Comparison of ENCODE assay signal across 23 cellular contexts in genomic region chr12:19120795-19121194, GRCh38. TPM values are rescaled to one million over a fixed set of nuclear protein-coding genes. Genes with fewer than 3 reads are reported as not detected.
DNase-seq lines count a peak whose midpoint lies in the region; ATAC-seq, FAIRE-seq and TF ChIP-seq lines count a peak whose summit lies in the region.
"Had no signal": no experiment of that assay in that cellular context is flagged by ENCODE, and none has a peak within 500 bp of the region (broad histone marks: within the 10 kb centered on the region; RNA-seq: fewer than 3 reads in every experiment).

No MANE protein-coding gene starts in this region.

- H2AFZ ChIP-seq in ACC112 (ENCODE audit: low read length, unreplicated experiment) = peak overlapping the region; percentile 7

- TF ChIP-seq POLR2A in H54 (IDR thresholded peaks at IDR 0.05; ENCODE audit: low read depth, low read length) = no peak

- no peak overlapping the region for H3K27ac Mint-ChIP-seq in endodermal cell
- H3K27ac Mint-ChIP-seq: activated CD4-positive, alpha-beta T cell treated with anti-CD3 and anti-CD28 coated beads, Interleukin-2, amount 10 ng/mL, durations not matched to agents 7 days and 5 days; activated T-helper 2 cell treated with anti-CD3 and anti-CD28 coated beads, Interferon-gamma antibody, Interleukin-2, Interleukin-4, amounts not matched to agents 10 μg/mL and 5 μg/mL and 100 μg/mL, durations not matched to agents 14 hours and 24 hours and 36 hours; CD14-positive monocyte; mesothelial cell of epicardium; natural killer cell treated with Interleukin-12 subunit alpha and Interleukin-12 subunit beta and Interleukin-15 and Interleukin-18, amount 100 ng/mL, for 72 hours; stimulated activated memory B cell treated with anti-CD40 and anti-IgM and Interleukin-4, amounts not matched to agents 10 μg/mL and 1 μg/mL and 100 μg/mL, for 72 hours had no signal

- peak; percentile 92 for FAIRE-seq in H54 (lab: Jason Lieb, UNC)
- FAIRE-seq: A204.1, endometrium, pancreas had no signal

- no peak overlapping the region for H3K9ac ChIP-seq in endodermal cell (ENCODE audit: extremely low read depth, low read length, poor library complexity, severe bottlenecking)

- CTCF ChIA-PET in RWPE1 (lab: Yijun Ruan, JAX) = interaction anchor here (0.6 kb wide), 1 partner anchor 725 kb away, joined by 6 read pairs; no protein-coding TSS in a partner anchor

- H3K4me1 ChIP-seq in ACC112 (ENCODE audit: control insufficient read depth, insufficient read depth, low read length, unreplicated experiment) = peaks cover 22% of the 10 kb centered on the region
- no peaks in the 10 kb centered on the region for H3K4me1 ChIP-seq in endodermal cell (ENCODE audit: control insufficient read depth, insufficient read depth, low read length)
- H3K4me1 ChIP-seq: gastrocnemius medialis, pancreas, testis had no signal

- WGBS in endodermal cell (ENCODE audit: insufficient coverage in 1 of 2, insufficient read length in 1 of 2), 2 experiments = 52 to 70% methylated on average over 3 of the region's 3 CpGs

- peaks cover 4% of the 10 kb centered on the region for H3K9me3 Mint-ChIP-seq in endodermal cell
- H3K9me3 Mint-ChIP-seq: activated CD4-positive, alpha-beta T cell treated with anti-CD3 and anti-CD28 coated beads, Interleukin-2, amount 10 ng/mL, durations not matched to agents 7 days and 5 days; activated T-helper 2 cell treated with anti-CD3 and anti-CD28 coated beads, Interferon-gamma antibody, Interleukin-2, Interleukin-4, amounts not matched to agents 10 μg/mL and 5 μg/mL and 100 μg/mL, durations not matched to agents 14 hours and 24 hours and 36 hours; natural killer cell treated with Interleukin-12 subunit alpha and Interleukin-12 subunit beta and Interleukin-15 and Interleukin-18, amount 100 ng/mL, for 72 hours; stimulated activated memory B cell treated with anti-CD40 and anti-IgM and Interleukin-4, amounts not matched to agents 10 μg/mL and 1 μg/mL and 100 μg/mL, for 72 hours had no signal

- ATAC-seq in HG03196 (IDR thresholded peaks at IDR 0.05; ENCODE audit: unreplicated experiment) = no peak
- no peak for ATAC-seq in GM18502 (IDR thresholded peaks at IDR 0.05; ENCODE audit: poor library complexity, unreplicated experiment)
- ATAC-seq: gastrocnemius medialis; natural killer cell treated with Interleukin-12 subunit alpha and Interleukin-12 subunit beta and Interleukin-15 and Interleukin-18, amount 100 ng/mL, for 72 hours; pancreas; sciatic nerve; stimulated activated memory B cell treated with anti-CD40 and anti-IgM and Interleukin-4, amounts not matched to agents 10 μg/mL and 1 μg/mL and 100 μg/mL, for 72 hours had no signal

- H3K4me3 Mint-ChIP-seq in endodermal cell = no peak overlapping the region
- H3K4me3 Mint-ChIP-seq: activated CD4-positive, alpha-beta T cell treated with anti-CD3 and anti-CD28 coated beads, Interleukin-2, amount 10 ng/mL, durations not matched to agents 7 days and 5 days; CD14-positive monocyte; mesothelial cell of epicardium; natural killer cell treated with Interleukin-12 subunit alpha and Interleukin-12 subunit beta and Interleukin-15 and Interleukin-18, amount 100 ng/mL, for 72 hours; stimulated activated memory B cell treated with anti-CD40 and anti-IgM and Interleukin-4, amounts not matched to agents 10 μg/mL and 1 μg/mL and 100 μg/mL, for 72 hours had no signal

- no peaks in the 10 kb centered on the region for H3K36me3 ChIP-seq in ACC112 (ENCODE audit: insufficient read depth, low read length)
- H3K36me3 ChIP-seq in endodermal cell (ENCODE audit: control insufficient read depth, insufficient read depth, low read length) = no peaks in the 10 kb centered on the region
- H3K36me3 ChIP-seq: gastrocnemius medialis, pancreas had no signal

- no peak for DNase-seq in H54 (ENCODE audit: insufficient read length, low spot score)
- peak; percentile 24 for DNase-seq in RWPE1 (ENCODE audit: low spot score)
- peak; percentile 38 for DNase-seq in fibroblast of mammary gland (ENCODE audit: low read depth)
- DNase-seq in endodermal cell = no peak
- no peak for DNase-seq in stimulated activated CD4-positive, alpha-beta T cell treated with anti-CD3 and anti-CD28 coated beads, Interleukin-15, amount 100 ng/mL, for 24 hours
- DNase-seq: activated CD4-positive, alpha-beta T cell treated with anti-CD3 and anti-CD28 coated beads, Interleukin-2, amount 10 ng/mL, durations not matched to agents 7 days and 5 days; cortex of kidney; gastrocnemius medialis; NCI-H1092 treated with DMSO at 0.1 percent for 48 hours; NCI-H510A treated with DMSO at 0.1 percent for 48 hours; pancreas; testis had no signal

- H3K79me2 ChIP-seq in ACC112 (ENCODE audit: control insufficient read depth, insufficient read depth, low read length, unreplicated experiment) = no peaks in the 10 kb centered on the region

- no peaks in the 10 kb centered on the region for H3K27me3 ChIP-seq in ACC112 (ENCODE audit: insufficient read depth, low read length)
- H3K27me3 ChIP-seq in endodermal cell (ENCODE audit: control insufficient read depth, insufficient read depth, low read length, poor library complexity, severe bottlenecking) = no peaks in the 10 kb centered on the region
- H3K27me3 ChIP-seq: gastrocnemius medialis, pancreas, testis had no signal

- H3K4me3 ChIP-seq in ACC112 (ENCODE audit: low read depth, low read length) (no peak overlapping the region), fibroblast of mammary gland (ENCODE audit: control insufficient read depth, low read depth, low read length) (no peak overlapping the region), endodermal cell (ENCODE audit: low read length) (no peak overlapping the region)
- H3K4me3 ChIP-seq: gastrocnemius medialis, pancreas, testis had no signal

- peak overlapping the region; percentile 11; the same call in 1 of the 2 replicates for H3K27ac ChIP-seq in ACC112 (ENCODE audit: low read depth, low read length)
- no peak overlapping the region for H3K27ac ChIP-seq in RWPE1
- no peak overlapping the region for H3K27ac ChIP-seq in endodermal cell (ENCODE audit: low read depth, low read length)
- H3K27ac ChIP-seq: gastrocnemius medialis, pancreas, testis had no signal

- no peaks in the 10 kb centered on the region for H3K4me1 Mint-ChIP-seq in endodermal cell
- H3K4me1 Mint-ChIP-seq: CD14-positive monocyte; mesothelial cell of epicardium; stimulated activated memory B cell treated with anti-CD40 and anti-IgM and Interleukin-4, amounts not matched to agents 10 μg/mL and 1 μg/mL and 100 μg/mL, for 72 hours had no signal

- POLR2A ChIA-PET in RWPE1 (lab: Yijun Ruan, JAX; ENCODE audit: low non-redundant PET) = no interaction called here

- H3K27me3 Mint-ChIP-seq in endodermal cell (ENCODE audit: insufficient read depth) = no peaks in the 10 kb centered on the region
- H3K27me3 Mint-ChIP-seq: stimulated activated memory B cell treated with anti-CD40 and anti-IgM and Interleukin-4, amounts not matched to agents 10 μg/mL and 1 μg/mL and 100 μg/mL, for 72 hours had no signal

- H3K36me3 Mint-ChIP-seq in endodermal cell (ENCODE audit: low read depth) = no peaks in the 10 kb centered on the region
- H3K36me3 Mint-ChIP-seq: CD14-positive monocyte; natural killer cell treated with Interleukin-12 subunit alpha and Interleukin-12 subunit beta and Interleukin-15 and Interleukin-18, amount 100 ng/mL, for 72 hours; stimulated activated memory B cell treated with anti-CD40 and anti-IgM and Interleukin-4, amounts not matched to agents 10 μg/mL and 1 μg/mL and 100 μg/mL, for 72 hours had no signal

- TF ChIP-seq CTCF in RWPE1 (conservative IDR thresholded peaks at IDR 0.05; ENCODE audit: low read depth) (no peak), fibroblast of mammary gland (conservative IDR thresholded peaks at IDR 0.05; ENCODE audit: control insufficient read depth, insufficient read depth, low read depth, low read length) (no peak), endodermal cell (conservative IDR thresholded peaks at IDR 0.05) (no peak)

- no peaks in the 10 kb centered on the region for H3K9me3 ChIP-seq in endodermal cell (ENCODE audit: control insufficient read depth, low read length)
- H3K9me3 ChIP-seq: gastrocnemius medialis, pancreas, testis had no signal

RNA-seq across cellular contexts. Expression of gene PLEKHA5, which starts 8.7 kb away (rescaled TPM):
- total RNA-seq in endodermal cell = 100 to 1,000 TPM in 1 of 2 donors, 10 to 100 TPM in 1; 48.5 to 139 TPM
- 68.6 TPM for polyA plus RNA-seq in endodermal cell (2013, experiment 1 of 2)
- 71.7 TPM for polyA plus RNA-seq in endodermal cell (2013, experiment 2 of 2)

Comparison
In these comparisons a context has a peak if more than half of its experiments do, and no peak if none do; other contexts are left out.
1. DNase-seq: peak in RWPE1 (single experiment) and fibroblast of mammary gland (single experiment); none in H54 (single experiment), endodermal cell (single experiment) and stimulated activated CD4-positive, alpha-beta T cell treated with anti-CD3 and anti-CD28 coated beads, Interleukin-15, amount 100 ng/mL, for 24 hours (single experiment).